ENCODE assay signal across 12 cellular contexts in the genomic region with DNA sequence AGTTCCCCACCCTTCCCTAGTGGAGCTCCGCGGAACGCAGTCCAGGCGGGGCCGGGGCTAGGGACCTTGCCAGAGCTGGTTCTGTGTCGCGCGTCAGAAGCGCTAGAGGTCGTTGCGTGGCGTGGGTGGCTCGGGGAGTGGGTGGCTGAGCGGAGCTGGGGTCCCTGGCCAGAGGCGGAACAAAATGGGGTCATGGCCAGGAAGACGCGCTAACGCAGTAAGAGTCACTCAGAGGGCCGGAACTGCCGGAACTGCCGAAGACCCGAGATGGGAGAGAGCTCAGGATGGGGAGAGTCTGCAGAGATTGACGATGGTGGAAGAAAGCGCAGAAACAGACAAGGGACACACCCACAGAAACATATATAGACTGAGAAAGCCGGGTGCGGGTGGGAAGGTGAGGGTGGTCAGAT. TPM values are rescaled to one million over a fixed set of nuclear protein-coding genes. Genes with fewer than 3 reads are reported as not detected.
DNase-seq lines count a peak whose midpoint lies in the region; ATAC-seq and TF ChIP-seq lines count a peak whose summit lies in the region.
"Had no signal": no experiment of that assay in that cellular context is flagged by ENCODE, and none has a peak within 500 bp of the region (broad histone marks: within the 10 kb centered on the region; RNA-seq: fewer than 3 reads in every experiment).

No MANE protein-coding gene starts in this region.

- CTCF ChIA-PET in activated CD4-positive, alpha-beta T cell treated with anti-CD3 and anti-CD28 coated beads for 36 hours (lab: Charles Lee) = interaction anchor here (0.6 to 5.3 kb wide), 18 partner anchors 9 to 1290 kb away, joined by 3 to 43 read pairs (median 4); a partner anchor contains a TSS

- TF ChIP-seq POLR2A in upper lobe of left lung (IDR thresholded peaks at IDR 0.05) = no peak

- H3K9me3 ChIP-seq in mucosa of rectum (ENCODE audit: control insufficient read depth in 2 of 2, low read length in 2 of 2) (no peaks in the 10 kb centered on the region), upper lobe of left lung (no peaks in the 10 kb centered on the region)

- H3K36me3 ChIP-seq in mucosa of rectum (ENCODE audit: control insufficient read depth in 2 of 2, insufficient read depth in 2 of 2, low read length in 2 of 2) (peaks cover 27 to 40% of the 10 kb centered on the region in 2 donors), upper lobe of left lung (peaks cover 0 to 18% (median 0%) of the 10 kb centered on the region in 4 donors)

- H3K9ac ChIP-seq in mucosa of rectum (ENCODE audit: low read depth in 1 of 2, low read length in 2 of 2) = peak overlapping the region in 1 of 2 donors; percentile 14

- POLR2A ChIA-PET in activated CD4-positive, alpha-beta T cell treated with anti-CD3 and anti-CD28 coated beads for 36 hours (lab: Charles Lee) = interaction anchor here (0.6 to 1.6 kb wide), 3 partner anchors 29 to 111 kb away, joined by 3 to 5 read pairs (median 3); no protein-coding TSS in a partner anchor

- H3K9me3 Mint-ChIP-seq in activated CD4-positive, alpha-beta T cell treated with anti-CD3 and anti-CD28 coated beads for 36 hours (ENCODE audit: low read depth) = no peaks in the 10 kb centered on the region

- DNase-seq in activated CD4-positive, alpha-beta T cell treated with anti-CD3 and anti-CD28 coated beads for 36 hours = peak; percentile 64
- no peak for DNase-seq in activated CD4-positive, alpha-beta T cell treated with anti-CD3 and anti-CD28 coated beads, Interleukin-2, amount 50 U/mL, for 1 hour
- peak in 1 of 2 donors; percentile 82 for DNase-seq in upper lobe of left lung
- no peak for DNase-seq in NCI-H2029 (lab: John Stamatoyannopoulos, UW)
- DNase-seq in Kasumi-1 (lab: John Stamatoyannopoulos, UW) = no peak
- DNase-seq: activated CD4-positive, CD25-positive, alpha-beta regulatory T cell; foreskin melanocyte; NCI-H226 had no signal

- intact Hi-C loops in activated CD4-positive, alpha-beta T cell treated with anti-CD3 and anti-CD28 coated beads for 36 hours (cut with DNase I, micrococcal nuclease) = loop anchor here in 1 of 2 experiments (10.0 kb wide), 1 partner anchor 1149 kb away; a partner anchor contains a TSS

- no peak for TF ChIP-seq EP300 in upper lobe of left lung (IDR thresholded peaks at IDR 0.05)

- peak; percentile 10 for ATAC-seq in activated CD4-positive, alpha-beta T cell treated with anti-CD3 and anti-CD28 coated beads for 36 hours
- peak in 1 of 2 donors; percentile 37 for ATAC-seq in upper lobe of left lung (ENCODE audit: low FRiP score in 2 of 2)
- no peak for ATAC-seq in HG03520 (IDR thresholded peaks at IDR 0.05; ENCODE audit: unreplicated experiment)

- H3K27ac Mint-ChIP-seq in activated CD4-positive, alpha-beta T cell treated with anti-CD3 and anti-CD28 coated beads for 36 hours = peak overlapping the region; percentile 86

- H3K36me3 Mint-ChIP-seq in activated CD4-positive, alpha-beta T cell treated with anti-CD3 and anti-CD28 coated beads for 36 hours (ENCODE audit: low read depth) = peaks cover 81% of the 10 kb centered on the region

- H3K27ac ChIP-seq in cingulate gyrus (ENCODE audit: low read depth, low read length) (peak overlapping the region; percentile 29), mucosa of rectum (ENCODE audit: low read depth in 2 of 2, low read length in 2 of 2) (peak overlapping the region; percentile 21 to 40), upper lobe of left lung (peak overlapping the region; percentile 22 to 78 (median 59))
- H3K27ac ChIP-seq: 22Rv1 had no signal

- H3K4me1 ChIP-seq in mucosa of rectum (ENCODE audit: control insufficient read depth in 2 of 2, insufficient read depth in 2 of 2, low read length in 2 of 2) (peaks cover 35 to 44% of the 10 kb centered on the region in 2 donors), upper lobe of left lung (peaks cover 22 to 43% (median 29%) of the 10 kb centered on the region in 4 donors)

- H3K4me3 Mint-ChIP-seq in activated CD4-positive, alpha-beta T cell treated with anti-CD3 and anti-CD28 coated beads for 36 hours = peak overlapping the region; percentile 100

- H3K27me3 Mint-ChIP-seq in activated CD4-positive, alpha-beta T cell treated with anti-CD3 and anti-CD28 coated beads for 36 hours = no peaks in the 10 kb centered on the region

- WGBS in upper lobe of left lung, 2 donors = 55 to 59% methylated on average over 22 to 26 of the region's 26 CpGs

- H3K4me3 ChIP-seq in mucosa of rectum (ENCODE audit: low read length in 2 of 2) (peak overlapping the region; percentile 22 to 27), upper lobe of left lung (peak overlapping the region in 3 of 4 donors; percentile 7 to 31 (median 30))

- no peak for TF ChIP-seq CTCF in upper lobe of left lung (IDR thresholded peaks at IDR 0.05)

- H3K27me3 ChIP-seq in mucosa of rectum (ENCODE audit: control insufficient read depth in 2 of 2, insufficient read depth in 2 of 2, low read length in 2 of 2) = no peaks in the 10 kb centered on the region
- H3K27me3 ChIP-seq in upper lobe of left lung = no peaks in the 10 kb centered on the region

- peaks cover 80% of the 10 kb centered on the region for H3K4me1 Mint-ChIP-seq in activated CD4-positive, alpha-beta T cell treated with anti-CD3 and anti-CD28 coated beads for 36 hours

RNA-seq across cellular contexts. Expression of a gene that starts 4.8 kb away (rescaled TPM):
- 100 to 1,000 TPM; 341 to 385 TPM for total RNA-seq in activated CD4-positive, alpha-beta T cell treated with anti-CD3 and anti-CD28 coated beads for 36 hours
- total RNA-seq in upper lobe of left lung = 100 to 1,000 TPM in 1 of 6 donors, 10 to 100 TPM in 5; 16.7 to 251 (median 37.3) TPM

RNA-seq across cellular contexts. Expression of a gene that starts 8.1 kb away (rescaled TPM):
- 10 to 100 TPM; 24.6 to 30.2 TPM for total RNA-seq in activated CD4-positive, alpha-beta T cell treated with anti-CD3 and anti-CD28 coated beads for 36 hours
- 10 to 100 TPM; 23.0 to 47.3 (median 32.8) TPM for total RNA-seq in upper lobe of left lung

RNA-seq across cellular contexts. Expression of a gene that starts 30.1 kb away (rescaled TPM):
- total RNA-seq in activated CD4-positive, alpha-beta T cell treated with anti-CD3 and anti-CD28 coated beads for 36 hours = 1 to 10 TPM in 1 of 2 experiments, under 1 TPM in 1; 0.86 to 1.2 TPM
- total RNA-seq in upper lobe of left lung = 10 to 100 TPM in 1 of 6 donors, 1 to 10 TPM in 4, under 1 TPM in 1; 0.91 to 45.1 (median 1.5) TPM

RNA-seq across cellular contexts. Expression of a gene that starts 30.9 kb away (rescaled TPM):
- 100 to 1,000 TPM; 104 to 149 TPM for total RNA-seq in activated CD4-positive, alpha-beta T cell treated with anti-CD3 and anti-CD28 coated beads for 36 hours
- 10 to 100 TPM; 11.7 to 27.9 (median 21.7) TPM for total RNA-seq in upper lobe of left lung

RNA-seq across cellular contexts. Expression of a gene that starts 38.1 kb away (rescaled TPM):
- 10 to 100 TPM; 33.2 to 35.1 TPM for total RNA-seq in activated CD4-positive, alpha-beta T cell treated with anti-CD3 and anti-CD28 coated beads for 36 hours
- total RNA-seq in upper lobe of left lung = 100 to 1,000 TPM in 4 of 6 donors, 10 to 100 TPM in 2; 53.4 to 139 (median 116) TPM
